Comparison of ENCODE assay signal across 8 cellular contexts in the genomic region with DNA sequence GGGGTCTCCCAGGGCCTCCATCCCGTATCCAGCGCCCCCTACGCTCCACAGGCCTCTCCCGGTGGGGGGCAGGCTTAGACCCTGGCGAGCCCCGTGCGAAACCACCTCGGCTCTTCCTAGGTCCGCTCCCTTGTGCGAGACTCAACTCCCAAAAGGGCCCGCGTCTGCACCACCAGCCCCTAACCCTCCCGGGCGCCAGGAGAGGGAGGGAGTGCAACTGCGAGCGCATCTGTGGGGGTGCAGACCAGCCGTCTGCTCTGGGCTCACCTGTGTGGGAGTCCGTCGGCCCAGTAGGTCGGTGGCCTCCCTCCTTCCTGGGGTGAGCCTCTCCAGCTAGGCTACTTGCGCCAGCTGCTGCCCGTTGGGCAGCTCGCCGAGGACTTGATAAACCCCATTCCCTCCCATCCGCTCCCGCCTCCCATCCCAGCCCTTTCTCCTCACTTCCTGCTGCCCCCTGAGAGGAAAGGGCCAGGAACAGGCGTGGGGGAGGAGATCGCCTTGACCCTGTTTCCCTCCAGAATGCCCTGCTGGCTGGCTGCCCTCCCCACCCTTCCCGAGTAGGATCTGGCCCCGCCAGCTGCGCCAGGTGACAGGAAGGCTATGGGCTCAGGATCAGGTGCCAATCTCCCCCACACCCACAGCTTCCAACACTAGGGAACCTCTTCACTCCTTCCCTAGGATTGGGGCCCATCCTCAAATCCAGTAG. TPM values are rescaled to one million over a fixed set of nuclear protein-coding genes. Genes with fewer than 3 reads are reported as not detected.
DNase-seq lines count a peak whose midpoint lies in the region; ATAC-seq and TF ChIP-seq lines count a peak whose summit lies in the region.

A gene with protein sequence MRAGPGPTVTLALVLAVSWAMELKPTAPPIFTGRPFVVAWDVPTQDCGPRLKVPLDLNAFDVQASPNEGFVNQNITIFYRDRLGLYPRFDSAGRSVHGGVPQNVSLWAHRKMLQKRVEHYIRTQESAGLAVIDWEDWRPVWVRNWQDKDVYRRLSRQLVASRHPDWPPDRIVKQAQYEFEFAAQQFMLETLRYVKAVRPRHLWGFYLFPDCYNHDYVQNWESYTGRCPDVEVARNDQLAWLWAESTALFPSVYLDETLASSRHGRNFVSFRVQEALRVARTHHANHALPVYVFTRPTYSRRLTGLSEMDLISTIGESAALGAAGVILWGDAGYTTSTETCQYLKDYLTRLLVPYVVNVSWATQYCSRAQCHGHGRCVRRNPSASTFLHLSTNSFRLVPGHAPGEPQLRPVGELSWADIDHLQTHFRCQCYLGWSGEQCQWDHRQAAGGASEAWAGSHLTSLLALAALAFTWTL (minus strand): TSS at position 360 of the 706 bp plus-strand sequence. CDS start 2,256 bp downstream, outside the sequence.

- no peak for TF ChIP-seq CTCF in esophagus squamous epithelium (IDR thresholded peaks at IDR 0.05)
- TF ChIP-seq CTCF in neural progenitor cell (IDR thresholded peaks at IDR 0.05), result no peak

- H3K27ac Mint-ChIP-seq in neural progenitor cell, result peak within 1 kb of the TSS; percentile 100

- no peaks in the 10 kb centered on the region for H3K27me3 ChIP-seq in H7 (ENCODE audit: control insufficient read depth, insufficient read depth, low read length)
- no peaks in the 10 kb centered on the region for H3K27me3 ChIP-seq in esophagus squamous epithelium
- no peaks in the 10 kb centered on the region for H3K27me3 ChIP-seq in neural progenitor cell

- 44 to 50% methylated on average over 6 to 8 of the region's 31 CpGs for WGBS in esophagus squamous epithelium, 2 donors

- peaks cover 40% of the 10 kb centered on the region for H4K20me1 ChIP-seq in neural progenitor cell (ENCODE audit: low read depth)

- H3K36me3 ChIP-seq in H7 (replicated peaks; ENCODE audit: control insufficient read depth, insufficient read depth, low read length) (peaks cover 26% of the 10 kb centered on the region), esophagus squamous epithelium (peaks cover 0 to 46% (median 8%) of the 10 kb centered on the region in 3 donors), neural progenitor cell (no peaks in the 10 kb centered on the region)

- peaks cover 61 to 93% (median 62%) of the 10 kb centered on the region in 3 donors for H3K4me1 ChIP-seq in esophagus squamous epithelium
- peaks cover 34% of the 10 kb centered on the region for H3K4me1 ChIP-seq in neural progenitor cell

- peaks cover 35% of the 10 kb centered on the region for H3F3A ChIP-seq in neural progenitor cell (ENCODE audit: low read depth)

- no peak for ATAC-seq in GM18505 (IDR thresholded peaks at IDR 0.05; ENCODE audit: unreplicated experiment)
- no peak for ATAC-seq in GM19351 (IDR thresholded peaks at IDR 0.05; ENCODE audit: unreplicated experiment)
- ATAC-seq in HG03045 (IDR thresholded peaks at IDR 0.05; ENCODE audit: unreplicated experiment), result no peak

- H3K9ac ChIP-seq in neural progenitor cell, result peak within 1 kb of the TSS; percentile 91

- H3K4me3 Mint-ChIP-seq in neural progenitor cell, result peak within 1 kb of the TSS; percentile 88

- H3K79me2 ChIP-seq in neural progenitor cell (ENCODE audit: low read depth), result peaks cover 46% of the 10 kb centered on the region

- peaks cover 4% of the 10 kb centered on the region for H3K27me3 Mint-ChIP-seq in neural progenitor cell (ENCODE audit: insufficient read depth, low read depth)

- H3K27ac ChIP-seq in esophagus squamous epithelium, result peak within 1 kb of the TSS; percentile 90 to 98 (median 96)
- H3K27ac ChIP-seq in neural progenitor cell, result peak within 1 kb of the TSS; percentile 99

- H3K4me1 Mint-ChIP-seq in neural progenitor cell, result peaks cover 51% of the 10 kb centered on the region

- peaks cover 17% of the 10 kb centered on the region for H3K36me3 Mint-ChIP-seq in neural progenitor cell

- H3K4me2 ChIP-seq in neural progenitor cell, result peak within 1 kb of the TSS; percentile 88

- intact Hi-C loops in esophagus squamous epithelium (cut with DNase I), result loop anchor here (10.0 kb wide), 1 partner anchor 48 kb away; the partner anchor contains the start of gene LSMEM2

- H3K9me3 Mint-ChIP-seq in neural progenitor cell, result no peaks in the 10 kb centered on the region

- DNase-seq in H7 (peak; percentile 85), SHP77 treated with DMSO at 0.1 percent for 48 hours (lab: John Stamatoyannopoulos, UW) (peak; percentile 48), esophagus squamous epithelium (lab: John Stamatoyannopoulos, UW) (no peak), neural progenitor cell (ENCODE audit: low spot score) (peak; percentile 61), NCI-H2107 treated with DMSO at 0.1 percent for 48 hours (lab: John Stamatoyannopoulos, UW; ENCODE audit: unreplicated experiment) (no peak)

- H3K9me3 ChIP-seq in esophagus squamous epithelium, result no peaks in the 10 kb centered on the region
- no peaks in the 10 kb centered on the region for H3K9me3 ChIP-seq in neural progenitor cell (ENCODE audit: low read depth)

- H3K4me3 ChIP-seq in H7 (ENCODE audit: insufficient read depth, low read depth, low read length) (peak within 1 kb of the TSS; percentile 62), esophagus squamous epithelium (peak within 1 kb of the TSS; percentile 71 to 98 (median 82)), neural progenitor cell (peak within 1 kb of the TSS; percentile 84)

- TF ChIP-seq POLR2A in esophagus squamous epithelium (IDR thresholded peaks at IDR 0.05) (peak in 2 of 4 donors; percentile 5 to 10), GM18505 (IDR thresholded peaks at IDR 0.05; ENCODE audit: borderline replicate concordance, extremely low read depth, insufficient read depth, insufficient read length) (no peak)

- H2AFZ ChIP-seq in neural progenitor cell (replicated peaks), result peak within 1 kb of the TSS; percentile 95

RNA-seq across cellular contexts. Expression of the gene that starts here (rescaled TPM):
- total RNA-seq in H7 (2014; rRNA removed; shearing (Covaris generic)), result 122 TPM in 2 replicates
- 10 to 100 TPM; 36.7 to 68.9 (median 51.5) TPM for total RNA-seq in esophagus squamous epithelium
- 38.9 and 92.3 TPM in 2 replicates for total RNA-seq in neural progenitor cell (ENCODE audit: low replicate concordance)

Comparison
In these comparisons a context has a peak if more than half of its experiments do, and no peak if none do; other contexts are left out.
1. DNase-seq: peak in H7 (single experiment), SHP77 treated with DMSO at 0.1 percent for 48 hours (single experiment) and neural progenitor cell (single experiment); none in esophagus squamous epithelium (single experiment) and NCI-H2107 treated with DMSO at 0.1 percent for 48 hours (single experiment).
2. Peak in every context shown above with its lines, with median percentiles within 50 percentile points of each other: H3K4me3 ChIP-seq.